18 cellular contexts compared by ENCODE assay signal in genomic region chr4:151866266-151866918, GRCh38.
DNase-seq lines count a peak whose midpoint lies in the region; ATAC-seq and TF ChIP-seq lines count a peak whose summit lies in the region.
"Had no signal": no experiment of that assay in that cellular context is flagged by ENCODE, and none has a peak within 500 bp of the region (broad histone marks: within the 10 kb centered on the region; RNA-seq: fewer than 3 reads in every experiment).

No MANE protein-coding gene starts in this region.

- no peaks in the 10 kb centered on the region for H4K20me1 ChIP-seq in DND-41 (ENCODE audit: insufficient read depth, low read length)

- peak; percentile 79 for ATAC-seq in DND-41 (ENCODE audit: insufficient read depth, low read depth)
- ATAC-seq in GM21360 (IDR thresholded peaks at IDR 0.05; ENCODE audit: unreplicated experiment): no peak
- ATAC-seq: activated CD8-positive, alpha-beta memory T cell treated with anti-CD3 and anti-CD28 coated beads, Interleukin-2, amount 10 ng/mL, durations not matched to agents 7 days and 5 days; foreskin keratinocyte had no signal

- H3K4me3 ChIP-seq in DND-41 (ENCODE audit: low read depth in 1 of 2, low read length in 2 of 2) (no peak overlapping the region), neutrophil (ENCODE audit: low read depth in 1 of 2, low read length in 1 of 2) (no peak overlapping the region)
- H3K4me3 ChIP-seq: HAP-1, right atrium auricular region had no signal

- no peaks in the 10 kb centered on the region for H3K79me2 ChIP-seq in DND-41 (ENCODE audit: insufficient read depth, low read length)

- H3K36me3 ChIP-seq in DND-41 (ENCODE audit: insufficient read depth, low read length): no peaks in the 10 kb centered on the region
- no peaks in the 10 kb centered on the region for H3K36me3 ChIP-seq in neutrophil
- H3K36me3 ChIP-seq: HAP-1, right atrium auricular region had no signal

- H3K27ac ChIP-seq in DND-41 (ENCODE audit: low read length) (peak overlapping the region; percentile 82), caudate nucleus (ENCODE audit: low read depth, low read length) (peak overlapping the region; percentile 77), neutrophil (peak overlapping the region; percentile 68)
- H3K27ac ChIP-seq: foreskin keratinocyte, right atrium auricular region had no signal

- peak overlapping the region; percentile 7; the same call in 1 of the 2 replicates for H3K9ac ChIP-seq in DND-41 (ENCODE audit: low read depth, low read length)

- H2AFZ ChIP-seq in DND-41 (ENCODE audit: low read depth, low read length): peak overlapping the region; percentile 61

- DNase-seq in DND-41 (peak; percentile 55), NCI-H226 (peak; percentile 76), caudate nucleus (lab: John Stamatoyannopoulos, UW) (peak in 1 of 61 donors; percentile 5), HT-29 (ENCODE audit: low spot score) (no peak), T1000 (lab: John Stamatoyannopoulos, UW) (no peak), islet precursor cell (no peak)
- DNase-seq: activated CD4-positive, CD25-positive, alpha-beta regulatory T cell; activated CD8-positive, alpha-beta memory T cell treated with anti-CD3 and anti-CD28 coated beads, Interleukin-2, amount 10 ng/mL, durations not matched to agents 7 days and 5 days; activated effector memory CD4-positive, alpha-beta T cell treated with Interleukin-2 at 50 U/mL for 16 hours; amniotic stem cell; Calu3; foreskin keratinocyte; GDM1; NCI-H2029 treated with DMSO at 0.1 percent for 48 hours had no signal

- H3K4me1 ChIP-seq in DND-41 (ENCODE audit: insufficient read depth, low read length) (peaks cover 29% of the 10 kb centered on the region), neutrophil (ENCODE audit: control insufficient read depth in 1 of 2, insufficient read depth in 1 of 2, low read depth in 1 of 2, low read length in 1 of 2) (peaks cover 30 to 34% of the 10 kb centered on the region in 2 experiments)
- H3K4me1 ChIP-seq: foreskin keratinocyte, HAP-1, right atrium auricular region had no signal

- peak overlapping the region; percentile 28 for H3K4me2 ChIP-seq in DND-41 (ENCODE audit: insufficient read depth, low read length)

- TF ChIP-seq CTCF in DND-41 (IDR thresholded peaks at IDR 0.05; ENCODE audit: borderline replicate concordance, extremely low read depth, low read length, poor library complexity, severe bottlenecking): peak; percentile 23
- no peak for TF ChIP-seq CTCF in neutrophil (IDR thresholded peaks at IDR 0.05)

- H3K27me3 ChIP-seq in DND-41 (ENCODE audit: insufficient read depth, low read length, poor library complexity) (no peaks in the 10 kb centered on the region), neutrophil (no peaks in the 10 kb centered on the region)
- H3K27me3 ChIP-seq: foreskin keratinocyte, right atrium auricular region had no signal

- H3K9me3 ChIP-seq in DND-41 (ENCODE audit: insufficient read depth, low read length, severe bottlenecking) (no peaks in the 10 kb centered on the region), neutrophil (no peaks in the 10 kb centered on the region)
- H3K9me3 ChIP-seq: HAP-1, right atrium auricular region had no signal

Comparison
In these comparisons a context has a peak if more than half of its experiments do, and no peak if none do; other contexts are left out.
1. DNase-seq: peak in DND-41 (single experiment) and NCI-H226 (single experiment); none in HT-29 (single experiment), T1000 (single experiment) and islet precursor cell (single experiment).
2. Peak in every context shown above with its lines, with median percentiles within 50 percentile points of each other: H3K27ac ChIP-seq.